Comparison of ENCODE assay signal across 8 cellular contexts in the genomic region with DNA sequence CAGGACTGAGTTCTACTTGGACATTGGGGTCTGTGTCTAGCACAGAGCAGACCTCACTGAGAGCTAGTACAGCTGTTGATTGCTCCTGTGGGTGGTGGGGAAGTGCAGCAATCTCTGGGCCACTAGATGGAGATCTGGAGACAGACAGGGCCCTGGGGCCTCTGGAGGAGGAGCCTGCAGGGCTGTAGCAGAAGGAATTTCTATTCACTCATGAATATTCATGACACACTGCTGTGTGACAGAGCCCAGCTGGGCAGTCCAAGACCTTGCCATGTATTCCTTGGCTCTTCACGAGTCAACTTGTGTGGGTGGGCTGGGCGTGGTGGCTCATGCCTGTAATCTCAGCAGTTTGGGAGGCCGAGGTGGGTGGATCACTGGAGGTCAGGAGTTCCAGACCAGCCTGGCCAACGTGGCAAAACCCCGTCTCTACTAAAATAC. TPM values are rescaled to one million over a fixed set of nuclear protein-coding genes. Genes with fewer than 3 reads are reported as not detected.
DNase-seq lines count a peak whose midpoint lies in the region; ATAC-seq and TF ChIP-seq lines count a peak whose summit lies in the region.

No MANE protein-coding gene starts in this region.

- intact Hi-C loops in sigmoid colon (cut with DNase I) = no loop called here

- 73 to 75% methylated on average over 5 of the region's 5 CpGs for WGBS in sigmoid colon, 2 donors

- DNase-seq in AG04449 (ENCODE audit: low read depth, low spot score) = peak; percentile 46
- DNase-seq in GM12865 (ENCODE audit: low read depth) = peak; percentile 59
- DNase-seq in NCI-H460 (ENCODE audit: extremely low read depth, low read depth) = peak; percentile 46
- DNase-seq in adipocyte (ENCODE audit: low read depth) = peak; percentile 88
- peak; percentile 98 for DNase-seq in hepatic stellate cell (ENCODE audit: low spot score)
- peak; percentile 82 for DNase-seq in sigmoid colon
- no peak for DNase-seq in coronary artery (ENCODE audit: low spot score)

- no peaks in the 10 kb centered on the region for H3K27me3 ChIP-seq in adipocyte (replicated peaks; ENCODE audit: control insufficient read depth, insufficient read depth, low read length)
- no peaks in the 10 kb centered on the region for H3K27me3 ChIP-seq in sigmoid colon

- CTCF ChIA-PET in AG04449 (lab: Yijun Ruan, JAX) = interaction anchor here (0.7 to 8.9 kb wide), 15 partner anchors 9 to 180 kb away, joined by 3 to 71 read pairs (median 4); no protein-coding TSS in a partner anchor

- H3K9ac ChIP-seq in adipocyte (ENCODE audit: low read length) = peak overlapping the region; percentile 1

- no peak for TF ChIP-seq POLR2A in sigmoid colon (IDR thresholded peaks at IDR 0.05)

- H3K4me3 ChIP-seq in AG04449 (ENCODE audit: low read depth, low read length) (no peak overlapping the region), GM12865 (ENCODE audit: low read depth, low read length) (no peak overlapping the region), adipocyte (ENCODE audit: low read length) (no peak overlapping the region), sigmoid colon (no peak overlapping the region), coronary artery (no peak overlapping the region)

- H3K27ac ChIP-seq in sigmoid colon = no peak overlapping the region
- H3K27ac ChIP-seq in coronary artery = no peak overlapping the region

- peak; percentile 71 for TF ChIP-seq CTCF in AG04449 (IDR thresholded peaks at IDR 0.05; ENCODE audit: insufficient read depth, low read length, missing control alignments)
- peak; percentile 38 for TF ChIP-seq CTCF in GM12865 (IDR thresholded peaks at IDR 0.05; ENCODE audit: insufficient read depth, low read depth, low read length, missing control alignments)
- no peak for TF ChIP-seq CTCF in sigmoid colon (IDR thresholded peaks at IDR 0.05)
- TF ChIP-seq CTCF in coronary artery (IDR thresholded peaks at IDR 0.05) = no peak

- H3K9me3 ChIP-seq in adipocyte (ENCODE audit: control insufficient read depth, low read length) (no peaks in the 10 kb centered on the region), sigmoid colon (no peaks in the 10 kb centered on the region)

- no peak for ATAC-seq in GM21529 (IDR thresholded peaks at IDR 0.05; ENCODE audit: unreplicated experiment)

- H3K4me1 ChIP-seq in adipocyte (ENCODE audit: control insufficient read depth, insufficient read depth, low read length) = peaks cover 7% of the 10 kb centered on the region
- H3K4me1 ChIP-seq in sigmoid colon = no peaks in the 10 kb centered on the region

- TF ChIP-seq EP300 in sigmoid colon (IDR thresholded peaks at IDR 0.05) = no peak

- H3K36me3 ChIP-seq in adipocyte (ENCODE audit: control insufficient read depth, insufficient read depth, low read length, severe bottlenecking) (peaks cover 68% of the 10 kb centered on the region), sigmoid colon (peaks cover 9 to 81% (median 35%) of the 10 kb centered on the region in 4 donors)

- POLR2A ChIA-PET in AG04449 (lab: Yijun Ruan, JAX) = no interaction called here

RNA-seq across cellular contexts. Expression of a gene that starts 37.5 kb away (rescaled TPM):
- 29.6 and 29.9 TPM in 2 replicates for total RNA-seq in NCI-H460 (2014; rRNA removed; shearing (Covaris generic))
- 112 and 144 TPM in 2 replicates for polyA plus RNA-seq in NCI-H460 (2014; cell fraction: nucleus; rRNA removed)
- 10 to 100 TPM; 25.0 to 82.3 (median 33.2) TPM for total RNA-seq in sigmoid colon
- polyA plus RNA-seq in sigmoid colon = 10 to 100 TPM in 1 of 3 donors, 1 to 10 TPM in 2; 7.8 to 45.8 (median 9.0) TPM

RNA-seq across cellular contexts. Expression of a gene that starts 37.6 kb away (rescaled TPM):
- total RNA-seq in NCI-H460 (2014; rRNA removed; shearing (Covaris generic)) = 19.8 and 22.4 TPM in 2 replicates
- 59.8 and 63.0 TPM in 2 replicates for polyA plus RNA-seq in NCI-H460 (2014; cell fraction: nucleus; rRNA removed)
- total RNA-seq in sigmoid colon = 10 to 100 TPM; 11.4 to 21.7 (median 13.5) TPM
- 10 to 100 TPM; 15.6 to 23.5 (median 20.3) TPM for polyA plus RNA-seq in sigmoid colon

RNA-seq across cellular contexts. Expression of a gene that starts 54.8 kb away (rescaled TPM):
- total RNA-seq in NCI-H460 (2014; rRNA removed; shearing (Covaris generic)) = 17.8 and 18.1 TPM in 2 replicates
- polyA plus RNA-seq in NCI-H460 (2014; cell fraction: nucleus; rRNA removed) = 15.7 and 17.8 TPM in 2 replicates
- total RNA-seq in sigmoid colon = 10 to 100 TPM; 15.7 to 36.3 (median 31.8) TPM
- polyA plus RNA-seq in sigmoid colon = 10 to 100 TPM in 1 of 3 donors, 1 to 10 TPM in 2; 6.2 to 22.8 (median 6.6) TPM

Comparison
In these comparisons a context has a peak if more than half of its experiments do, and no peak if none do; other contexts are left out.
1. CTCF ChIP-seq: peak in AG04449 (single experiment) and GM12865 (single experiment); none in sigmoid colon (0 of 4) and coronary artery (single experiment).